Comparison of ENCODE assay signal across 19 cellular contexts in genomic region chr16:1631230-1631629, GRCh38.
"Had no signal": no experiment of that assay in that cellular context is flagged by ENCODE, and none has a peak within 500 bp of the region (broad histone marks: within the 10 kb centered on the region; RNA-seq: fewer than 3 reads in every experiment).

No MANE protein-coding gene starts in this region.

- H3K4me1 ChIP-seq: spleen, vagina had no signal

- ATAC-seq: left colon, mucosa of descending colon had no signal

- H3K9me3 ChIP-seq: mucosa of descending colon, spleen, testis, vagina had no signal

- FAIRE-seq: keratinocyte, TTC549 had no signal

- DNase-seq: activated naive CD4-positive, alpha-beta T cell; activated naive CD8-positive, alpha-beta T cell treated with anti-CD3 and anti-CD28 coated beads for 36 hours; activated T-cell treated with anti-CD3 and anti-CD28 coated beads, Interleukin-2, amount 50 U/mL, for 24 hours; effector CD4-positive, alpha-beta T cell; erythroblast; foreskin fibroblast; left colon; mesenchymal stem cell; mucosa of descending colon; occipital lobe; posterior cingulate gyrus; retina; spleen; stimulated activated CD4-positive, alpha-beta T cell treated with anti-CD3 and anti-CD28 coated beads, Interleukin-4, amount 100 ng/mL, for 1 hour; stimulated activated naive CD4-positive, alpha-beta T cell; testis had no signal

- H3K27ac ChIP-seq: spleen, vagina had no signal

- H3K27me3 ChIP-seq: spleen, testis, vagina had no signal

- H3K4me3 ChIP-seq: mucosa of descending colon, spleen, testis, vagina had no signal
